ENCODE assay signal across 1 cellular context in the genomic region with DNA sequence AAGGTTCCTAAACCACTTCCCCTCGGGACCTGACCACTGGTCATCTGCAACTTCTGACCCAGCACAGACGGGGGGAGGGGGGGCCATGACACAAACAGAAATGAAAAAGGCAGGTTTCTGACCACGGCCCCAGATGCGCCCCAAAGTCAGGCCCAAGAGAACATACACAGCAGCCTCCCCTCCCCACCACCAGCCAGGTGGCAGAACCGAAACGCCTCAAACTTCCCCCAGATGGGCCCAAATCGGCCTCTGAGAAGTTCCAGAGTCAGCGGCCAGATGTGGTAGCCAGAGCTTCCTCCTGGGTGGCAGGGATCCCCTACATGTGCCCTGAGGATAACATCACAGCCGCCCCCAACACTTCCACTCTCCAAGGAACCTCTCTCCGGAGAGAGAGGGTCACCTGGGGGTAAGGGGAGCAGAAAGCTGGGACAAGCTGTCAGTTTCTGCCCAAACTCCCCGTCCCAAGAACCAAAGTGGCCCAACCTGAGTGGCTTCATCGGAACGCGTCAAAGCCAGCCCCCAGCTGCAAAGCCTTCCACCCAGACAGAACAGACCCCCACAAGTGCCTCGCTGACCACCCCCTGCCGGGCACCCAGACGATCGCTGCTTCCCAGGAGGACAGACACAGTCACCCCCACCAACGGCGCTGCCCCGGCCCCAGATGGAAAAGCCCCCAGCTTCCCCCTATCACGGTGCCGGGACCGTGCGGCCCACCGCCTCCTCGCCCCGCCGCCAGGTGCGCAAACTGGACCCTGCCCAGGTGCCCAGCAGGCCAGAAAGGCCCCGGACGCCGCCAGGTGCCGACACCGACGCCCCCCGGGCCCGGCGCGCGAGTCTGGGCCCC.
TF ChIP-seq lines count a peak whose summit lies in the region.

No MANE protein-coding gene starts in this region.

TF ChIP-seq in GM23338, 12 proteins besides CTCF, POLR2A, EP300 and RAD21 (continued from another document):
- TF ChIP-seq ZNF462 (CRISPR knock-in tag; IDR thresholded peaks at IDR 0.05) (no peak), ETS1 (IDR thresholded peaks at IDR 0.05) (no peak), ZNF331 (CRISPR knock-in tag; IDR thresholded peaks at IDR 0.05; ENCODE audit: low read depth) (no peak), ZNF114 (CRISPR knock-in tag; IDR thresholded peaks at IDR 0.05) (no peak), REST (IDR thresholded peaks at IDR 0.05; ENCODE audit: unreplicated experiment) (no peak), EZH2 (IDR thresholded peaks at IDR 0.05; ENCODE audit: low read depth, unreplicated experiment) (no peak), STAT1 (IDR thresholded peaks at IDR 0.05; ENCODE audit: unreplicated experiment) (no peak), JUNB (IDR thresholded peaks at IDR 0.05; ENCODE audit: unreplicated experiment) (no peak)
